In genomic region chr3:134367412-134367811, GRCh38 we compare ENCODE assay signal across 11 cellular contexts. TPM values are rescaled to one million over a fixed set of nuclear protein-coding genes. Genes with fewer than 3 reads are reported as not detected.
DNase-seq lines count a peak whose midpoint lies in the region; ATAC-seq and TF ChIP-seq lines count a peak whose summit lies in the region.
"Had no signal": no experiment of that assay in that cellular context is flagged by ENCODE, and none has a peak within 500 bp of the region (broad histone marks: within the 10 kb centered on the region; RNA-seq: fewer than 3 reads in every experiment).

No MANE protein-coding gene starts in this region.

- H3K27me3 Mint-ChIP-seq in activated CD8-positive, alpha-beta T cell treated with anti-CD3 and anti-CD28 coated beads for 36 hours, result peaks cover 10% of the 10 kb centered on the region

- intact Hi-C loops in lower lobe of right lung (cut with DNase I), result loop anchor here (10.0 kb wide), 1 partner anchor 53 kb away; no protein-coding TSS in a partner anchor
- intact Hi-C loops in activated CD8-positive, alpha-beta T cell treated with anti-CD3 and anti-CD28 coated beads for 36 hours (cut with micrococcal nuclease), result no loop called here

- in situ Hi-C loops in brain microvascular endothelial cell (cut with HindIII; ENCODE audit: low pct_ligation_motif_present, low sequenced_read_pairs), result no loop called here
- in situ Hi-C loops in HAP-1 (cut with MboI; ENCODE audit: low sequenced_read_pairs), result no loop called here

- CTCF ChIA-PET in activated CD8-positive, alpha-beta T cell treated with anti-CD3 and anti-CD28 coated beads for 36 hours (lab: Charles Lee), result interaction anchor here (1.0 to 1.9 kb wide), 2 partner anchors 58 to 155 kb away, joined by 3 to 5 read pairs; no protein-coding TSS in a partner anchor

- no peak overlapping the region for H3K27ac Mint-ChIP-seq in activated CD8-positive, alpha-beta T cell treated with anti-CD3 and anti-CD28 coated beads for 36 hours

- H3K36me3 ChIP-seq in brain microvascular endothelial cell (replicated peaks) (peaks cover 86% of the 10 kb centered on the region), lower lobe of right lung (peaks cover 87% of the 10 kb centered on the region), suprapubic skin (peaks cover 72% of the 10 kb centered on the region), HAP-1 (replicated peaks) (peaks cover 92% of the 10 kb centered on the region)

- peaks cover 98% of the 10 kb centered on the region for H3K4me1 ChIP-seq in lower lobe of right lung
- H3K4me1 ChIP-seq in suprapubic skin, result peaks cover 100% of the 10 kb centered on the region
- peaks cover 24% of the 10 kb centered on the region for H3K4me1 ChIP-seq in HAP-1

- H3K27me3 ChIP-seq in brain microvascular endothelial cell (replicated peaks), result no peaks in the 10 kb centered on the region
- peaks cover 7% of the 10 kb centered on the region for H3K27me3 ChIP-seq in lower lobe of right lung (ENCODE audit: low read depth)
- H3K27me3 ChIP-seq in suprapubic skin, result no peaks in the 10 kb centered on the region
- H3K27me3 ChIP-seq in HAP-1 (ENCODE audit: low read depth), result no peaks in the 10 kb centered on the region
- H3K27me3 ChIP-seq: SJCRH30 had no signal

- TF ChIP-seq CTCF in HFF-Myc (IDR thresholded peaks at IDR 0.05; ENCODE audit: low read depth, low read length, missing control alignments), result peak; percentile 16
- TF ChIP-seq CTCF in brain microvascular endothelial cell (IDR thresholded peaks at IDR 0.05; ENCODE audit: low read depth, low read length, missing control alignments), result peak; percentile 55
- TF ChIP-seq CTCF in lower lobe of right lung (IDR thresholded peaks at IDR 0.05), result no peak
- TF ChIP-seq CTCF in suprapubic skin (IDR thresholded peaks at IDR 0.05), result no peak
- TF ChIP-seq CTCF in activated CD8-positive, alpha-beta T cell treated with anti-CD3 and anti-CD28 coated beads for 36 hours (IDR thresholded peaks at IDR 0.05), result no peak

- no peaks in the 10 kb centered on the region for H3K9me3 Mint-ChIP-seq in activated CD8-positive, alpha-beta T cell treated with anti-CD3 and anti-CD28 coated beads for 36 hours

- no peak for TF ChIP-seq POLR2A in suprapubic skin (IDR thresholded peaks at IDR 0.05)

- peaks cover 21% of the 10 kb centered on the region for H3K4me1 Mint-ChIP-seq in activated CD8-positive, alpha-beta T cell treated with anti-CD3 and anti-CD28 coated beads for 36 hours (ENCODE audit: low read depth)

- no peak for DNase-seq in HFF-Myc (ENCODE audit: extremely low read depth, low read depth)
- DNase-seq in brain microvascular endothelial cell, result no peak
- DNase-seq in lower lobe of right lung, result no peak
- peak; percentile 52 to 79 for DNase-seq in suprapubic skin (ENCODE audit: low spot score in 2 of 2)
- no peak for DNase-seq in HAP-1 (ENCODE audit: low spot score in 2 of 2)
- DNase-seq in activated CD8-positive, alpha-beta T cell treated with anti-CD3 and anti-CD28 coated beads for 36 hours, result no peak
- no peak for DNase-seq in NOMO-1 treated with DMSO at 0.1 percent for 48 hours (lab: John Stamatoyannopoulos, UW; ENCODE audit: unreplicated experiment)
- DNase-seq: activated gamma-delta T cell treated with Interleukin-2 at 50 U/mL for 16 hours, DMS53, Kasumi-1 had no signal

- no CpG with 5 or more reads among the region's 7 CpGs for WGBS in suprapubic skin

- ATAC-seq in lower lobe of right lung, result no peak
- ATAC-seq in activated CD8-positive, alpha-beta T cell treated with anti-CD3 and anti-CD28 coated beads for 36 hours, result no peak

- H3K36me3 Mint-ChIP-seq in activated CD8-positive, alpha-beta T cell treated with anti-CD3 and anti-CD28 coated beads for 36 hours (ENCODE audit: low read depth), result no peaks in the 10 kb centered on the region

- TF ChIP-seq EP300 in suprapubic skin (IDR thresholded peaks at IDR 0.05), result no peak

- H3K27ac ChIP-seq in brain microvascular endothelial cell, result no peak overlapping the region
- peak overlapping the region; percentile 86 for H3K27ac ChIP-seq in lower lobe of right lung
- H3K27ac ChIP-seq in suprapubic skin, result peak overlapping the region; percentile 47
- H3K27ac ChIP-seq: SJCRH30 had no signal

- POLR2A ChIA-PET in activated CD8-positive, alpha-beta T cell treated with anti-CD3 and anti-CD28 coated beads for 36 hours (lab: Charles Lee), result no interaction called here

- no peak overlapping the region for H3K4me3 Mint-ChIP-seq in activated CD8-positive, alpha-beta T cell treated with anti-CD3 and anti-CD28 coated beads for 36 hours

- H3K9me3 ChIP-seq in lower lobe of right lung, result no peaks in the 10 kb centered on the region
- H3K9me3 ChIP-seq in suprapubic skin, result no peaks in the 10 kb centered on the region
- no peaks in the 10 kb centered on the region for H3K9me3 ChIP-seq in HAP-1
- H3K9me3 ChIP-seq: SJCRH30 had no signal

- no peak overlapping the region for H3K4me3 ChIP-seq in HFF-Myc (replicated peaks; ENCODE audit: low read depth, low read length)
- H3K4me3 ChIP-seq in brain microvascular endothelial cell (ENCODE audit: low read depth, low read length), result no peak overlapping the region
- H3K4me3 ChIP-seq in lower lobe of right lung, result peak overlapping the region; percentile 6
- no peak overlapping the region for H3K4me3 ChIP-seq in suprapubic skin
- no peak overlapping the region for H3K4me3 ChIP-seq in HAP-1
- H3K4me3 ChIP-seq: SJCRH30 had no signal

RNA-seq across cellular contexts. Expression of gene AMOTL2, which starts 6.8 kb away (rescaled TPM):
- total RNA-seq in lower lobe of right lung (77.8 TPM), suprapubic skin (100 to 1,000 TPM in 2 of 4 donors, 10 to 100 TPM in 2; 80.4 to 118 (median 95.8) TPM)
- total RNA-seq in activated CD8-positive, alpha-beta T cell treated with anti-CD3 and anti-CD28 coated beads for 36 hours, result not detected

Comparison
In these comparisons a context has a peak if more than half of its experiments do, and no peak if none do; other contexts are left out.
1. DNase-seq: peak in suprapubic skin (2 of 2); none in HFF-Myc (single experiment), brain microvascular endothelial cell (single experiment), lower lobe of right lung (single experiment), HAP-1 (0 of 2), activated CD8-positive, alpha-beta T cell treated with anti-CD3 and anti-CD28 coated beads for 36 hours (single experiment) and NOMO-1 treated with DMSO at 0.1 percent for 48 hours (single experiment).
2. CTCF ChIP-seq: peak in HFF-Myc (single experiment) and brain microvascular endothelial cell (single experiment); none in lower lobe of right lung (single experiment), suprapubic skin (0 of 2) and activated CD8-positive, alpha-beta T cell treated with anti-CD3 and anti-CD28 coated beads for 36 hours (single experiment).
3. RNA of gene AMOTL2, which starts 6.8 kb away (total RNA-seq): 80.4 to 118 TPM in suprapubic skin and 77.8 TPM in lower lobe of right lung (single experiment); not detected in activated CD8-positive, alpha-beta T cell treated with anti-CD3 and anti-CD28 coated beads for 36 hours; every median in the first group is over 10 times any median in the second.